ENCODE assay signal across 22 cellular contexts in the genomic region with DNA sequence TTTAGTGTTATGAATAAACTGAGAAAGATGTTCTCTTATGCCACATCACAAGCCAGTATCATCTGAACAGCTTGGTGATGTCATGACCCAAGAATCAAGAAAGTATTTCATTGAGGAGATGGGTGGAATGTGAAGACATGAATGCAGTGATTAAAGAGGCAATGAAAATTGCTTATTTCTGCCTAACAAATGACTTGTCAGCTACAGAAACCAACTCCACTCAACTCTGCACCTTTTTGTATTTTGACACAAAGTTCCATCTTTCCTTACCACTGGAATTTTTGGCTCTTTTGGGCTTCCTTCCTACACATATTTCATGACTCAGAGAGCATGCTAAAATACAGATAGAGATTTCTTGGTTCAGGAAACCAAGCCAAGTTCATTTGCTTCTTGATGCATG.
A peak's percentile ranks its signal among the peaks of the same experiment; 100 is the strongest.
DNase-seq lines count a peak whose midpoint lies in the region; ATAC-seq and TF ChIP-seq lines count a peak whose summit lies in the region.
"Had no signal": no experiment of that assay in that cellular context is flagged by ENCODE, and none has a peak within 500 bp of the region (broad histone marks: within the 10 kb centered on the region; RNA-seq: fewer than 3 reads in every experiment).

No MANE protein-coding gene starts in this region.

- no peak overlapping the region for H3K27ac ChIP-seq in upper lobe of right lung
- H3K27ac ChIP-seq: dorsolateral prefrontal cortex had no signal

- intact Hi-C loops in upper lobe of right lung (cut with DNase I), result no loop called here

- no peak for TF ChIP-seq POLR2A in GM18505 (IDR thresholded peaks at IDR 0.05; ENCODE audit: borderline replicate concordance, extremely low read depth, insufficient read depth, insufficient read length)

- peak; percentile 7 for DNase-seq in AG09309 (ENCODE audit: low read depth)
- peak; percentile 39 for DNase-seq in HS-5 (ENCODE audit: low read depth)
- DNase-seq in chondrocyte (ENCODE audit: low spot score), result no peak
- DNase-seq in kidney tubule cell (ENCODE audit: low spot score), result peak; percentile 19
- no peak for DNase-seq in stimulated activated CD4-positive, alpha-beta T cell treated with anti-CD3 and anti-CD28 coated beads, Interleukin-4, amount 100 ng/mL, for 1 hour
- DNase-seq in AG08395 (ENCODE audit: low spot score), result no peak
- DNase-seq in upper lobe of right lung, result no peak
- DNase-seq: activated gamma-delta T cell; dorsolateral prefrontal cortex; erythroblast; GOT3; left colon; NCI-H1105 treated with DMSO at 0.1 percent for 48 hours; NCI-H69; occipital lobe; right cardiac atrium; stimulated activated CD4-positive, alpha-beta T cell treated with anti-CD3 and anti-CD28 coated beads, Interleukin-1b, Interleukin-23, amount 100 ng/mL, for 48 hours; T-helper 9 cell had no signal

- H3K27ac Mint-ChIP-seq in chondrocyte (ENCODE audit: unreplicated experiment), result peak overlapping the region; percentile 19

- no peak overlapping the region for H3K4me3 Mint-ChIP-seq in chondrocyte (ENCODE audit: unreplicated experiment)

- peaks cover 22% of the 10 kb centered on the region for H3K4me1 Mint-ChIP-seq in chondrocyte (ENCODE audit: low read depth)

- H3K4me3 ChIP-seq in AG09309 (ENCODE audit: control insufficient read depth, low read depth, low read length) (no peak overlapping the region), upper lobe of right lung (no peak overlapping the region)
- H3K4me3 ChIP-seq: dorsolateral prefrontal cortex, K562 had no signal

- H3K4me1 ChIP-seq in upper lobe of right lung, result no peaks in the 10 kb centered on the region

- no peaks in the 10 kb centered on the region for H3K27me3 ChIP-seq in upper lobe of right lung
- H3K27me3 ChIP-seq: dorsolateral prefrontal cortex had no signal

- ATAC-seq in GM18505 (IDR thresholded peaks at IDR 0.05; ENCODE audit: unreplicated experiment) (no peak), upper lobe of right lung (no peak)
- ATAC-seq: activated CD4-positive, CD25-positive, alpha-beta regulatory T cell treated with anti-CD3 and anti-CD28 coated beads, Interleukin-2, amount 50 U/mL, for 24 hours; K562; left colon; right cardiac atrium had no signal

- H3K36me3 Mint-ChIP-seq in chondrocyte (ENCODE audit: low read depth), result no peaks in the 10 kb centered on the region
- H3K36me3 Mint-ChIP-seq: brain had no signal

- H3K9me3 ChIP-seq in upper lobe of right lung, result no peaks in the 10 kb centered on the region

- no peaks in the 10 kb centered on the region for H3K36me3 ChIP-seq in upper lobe of right lung

- peaks cover 5% of the 10 kb centered on the region for H3K9me3 Mint-ChIP-seq in chondrocyte (ENCODE audit: low read depth)

- H3K27me3 Mint-ChIP-seq in chondrocyte (ENCODE audit: low read depth), result no peaks in the 10 kb centered on the region
- H3K27me3 Mint-ChIP-seq: brain had no signal

- TF ChIP-seq CTCF in AG09309 (IDR thresholded peaks at IDR 0.05; ENCODE audit: control insufficient read depth, insufficient read depth, low read depth, low read length, missing control alignments) (no peak), chondrocyte (IDR thresholded peaks at IDR 0.05) (no peak), upper lobe of right lung (IDR thresholded peaks at IDR 0.05) (no peak)

Comparison
In these comparisons a context has a peak if more than half of its experiments do, and no peak if none do; other contexts are left out.
1. DNase-seq: peak in AG09309 (single experiment), HS-5 (single experiment) and kidney tubule cell (single experiment); none in chondrocyte (single experiment), stimulated activated CD4-positive, alpha-beta T cell treated with anti-CD3 and anti-CD28 coated beads, Interleukin-4, amount 100 ng/mL, for 1 hour (single experiment), AG08395 (single experiment) and upper lobe of right lung (single experiment).